Comparison of ENCODE assay signal across 1 cellular context in the genomic region with DNA sequence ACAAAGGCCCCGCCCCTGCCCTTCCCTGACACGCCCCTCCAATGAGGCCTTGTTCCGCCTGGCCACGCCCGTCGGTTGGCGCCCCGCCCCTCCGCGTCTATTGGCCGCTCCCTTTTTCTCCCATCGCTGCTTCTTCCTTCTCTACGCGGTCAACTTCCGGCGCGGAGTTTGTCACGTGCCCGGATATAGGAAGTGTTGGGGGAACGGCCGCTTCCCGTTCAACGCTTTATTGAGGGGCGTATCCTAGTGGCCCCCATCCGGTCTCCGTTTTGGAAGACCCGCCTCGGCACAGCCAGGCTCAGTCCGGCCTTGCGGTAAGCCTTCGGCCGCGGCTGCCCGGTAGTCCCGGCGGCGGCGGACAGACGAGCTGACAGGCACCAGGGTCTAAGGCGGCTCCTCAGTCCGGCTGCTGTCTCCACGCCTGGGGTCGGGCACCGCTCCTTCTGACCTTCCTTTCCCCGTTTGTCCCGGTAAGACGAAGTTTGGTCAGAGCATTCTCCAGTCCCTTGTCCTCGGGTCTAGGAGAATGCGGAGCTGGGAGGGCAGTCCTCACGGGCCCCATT.
TF ChIP-seq lines count a peak whose summit lies in the region.

A gene with protein sequence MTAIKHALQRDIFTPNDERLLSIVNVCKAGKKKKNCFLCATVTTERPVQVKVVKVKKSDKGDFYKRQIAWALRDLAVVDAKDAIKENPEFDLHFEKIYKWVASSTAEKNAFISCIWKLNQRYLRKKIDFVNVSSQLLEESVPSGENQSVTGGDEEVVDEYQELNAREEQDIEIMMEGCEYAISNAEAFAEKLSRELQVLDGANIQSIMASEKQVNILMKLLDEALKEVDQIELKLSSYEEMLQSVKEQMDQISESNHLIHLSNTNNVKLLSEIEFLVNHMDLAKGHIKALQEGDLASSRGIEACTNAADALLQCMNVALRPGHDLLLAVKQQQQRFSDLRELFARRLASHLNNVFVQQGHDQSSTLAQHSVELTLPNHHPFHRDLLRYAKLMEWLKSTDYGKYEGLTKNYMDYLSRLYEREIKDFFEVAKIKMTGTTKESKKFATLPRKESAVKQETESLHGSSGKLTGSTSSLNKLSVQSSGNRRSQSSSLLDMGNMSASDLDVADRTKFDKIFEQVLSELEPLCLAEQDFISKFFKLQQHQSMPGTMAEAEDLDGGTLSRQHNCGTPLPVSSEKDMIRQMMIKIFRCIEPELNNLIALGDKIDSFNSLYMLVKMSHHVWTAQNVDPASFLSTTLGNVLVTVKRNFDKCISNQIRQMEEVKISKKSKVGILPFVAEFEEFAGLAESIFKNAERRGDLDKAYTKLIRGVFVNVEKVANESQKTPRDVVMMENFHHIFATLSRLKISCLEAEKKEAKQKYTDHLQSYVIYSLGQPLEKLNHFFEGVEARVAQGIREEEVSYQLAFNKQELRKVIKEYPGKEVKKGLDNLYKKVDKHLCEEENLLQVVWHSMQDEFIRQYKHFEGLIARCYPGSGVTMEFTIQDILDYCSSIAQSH (plus strand): TSS at position 165 of the 563 bp plus-strand sequence. CDS start 4,676 bp downstream, outside the sequence.

TF ChIP-seq in HEK293, 187 proteins besides CTCF, POLR2A, EP300 and RAD21 (continued from another document and continues in another):
- TF ChIP-seq BCL11A (tag by site-specific recombination; IDR thresholded peaks at IDR 0.05; ENCODE audit: low read depth) (no peak), ZNF214 (tag by site-specific recombination; IDR thresholded peaks at IDR 0.05; ENCODE audit: borderline replicate concordance) (no peak), ZBTB1 (tag by site-specific recombination; IDR thresholded peaks at IDR 0.05) (no peak), KLF16 (tag by site-specific recombination; IDR thresholded peaks at IDR 0.05) (no peak), YY1 (tag by site-specific recombination; IDR thresholded peaks at IDR 0.05) (no peak), HOXD13 (CRISPR knock-in tag; IDR thresholded peaks at IDR 0.05; ENCODE audit: borderline replicate concordance) (no peak), ZEB2 (tag by site-specific recombination; IDR thresholded peaks at IDR 0.05) (no peak), ZNF624 (tag by site-specific recombination; IDR thresholded peaks at IDR 0.05) (no peak), KLF10 (tag by site-specific recombination; IDR thresholded peaks at IDR 0.05) (peak; percentile 70; the same call in 1 of the 2 replicates), ZNF530 (tag by site-specific recombination; IDR thresholded peaks at IDR 0.05; ENCODE audit: low read depth) (no peak), ZNF335 (tag by site-specific recombination; conservative IDR thresholded peaks at IDR 0.05) (peak; percentile 74), HOXA7 (CRISPR knock-in tag; IDR thresholded peaks at IDR 0.05; ENCODE audit: borderline replicate concordance) (no peak), ZNF155 (tag by site-specific recombination; IDR thresholded peaks at IDR 0.05) (no peak), ZNF514 (tag by site-specific recombination; IDR thresholded peaks at IDR 0.05) (no peak), ZNF24 (tag by site-specific recombination; IDR thresholded peaks at IDR 0.05) (peak; percentile 17; the same call in 1 of the 2 replicates), ZXDB (tag by site-specific recombination; IDR thresholded peaks at IDR 0.05) (0 out of 2 replicates have a peak, but pooled peaks have one; percentile 37), ZNF473 (tag by site-specific recombination; IDR thresholded peaks at IDR 0.05) (no peak), IKZF3 (tag by site-specific recombination; IDR thresholded peaks at IDR 0.05) (no peak), ZNF426 (tag by site-specific recombination; IDR thresholded peaks at IDR 0.05) (no peak), ZNF521 (tag by site-specific recombination; IDR thresholded peaks at IDR 0.05) (no peak), TCF7L2 (IDR thresholded peaks at IDR 0.05; ENCODE audit: borderline replicate concordance, low read depth, low read length) (no peak), ZNF274 (IDR thresholded peaks at IDR 0.05; ENCODE audit: low read length) (no peak), ZNF274 (tag by site-specific recombination; IDR thresholded peaks at IDR 0.05; ENCODE audit: borderline replicate concordance) (no peak), ZNF404 (tag by site-specific recombination; IDR thresholded peaks at IDR 0.05) (no peak), ZFP3 (tag by site-specific recombination; IDR thresholded peaks at IDR 0.05; ENCODE audit: low read depth) (no peak), ZNF302 (tag by site-specific recombination; IDR thresholded peaks at IDR 0.05; ENCODE audit: low read depth) (no peak), ZFP41 (tag by site-specific recombination; IDR thresholded peaks at IDR 0.05; ENCODE audit: borderline replicate concordance) (no peak), ZNF596 (tag by site-specific recombination; IDR thresholded peaks at IDR 0.05) (no peak), ZNF76 (tag by site-specific recombination; IDR thresholded peaks at IDR 0.05; ENCODE audit: borderline replicate concordance, low read depth) (no peak), ZNF707 (tag by site-specific recombination; IDR thresholded peaks at IDR 0.05) (no peak), ZNF391 (tag by site-specific recombination; IDR thresholded peaks at IDR 0.05; ENCODE audit: borderline replicate concordance, low read depth) (no peak), ZFP69B (tag by site-specific recombination; IDR thresholded peaks at IDR 0.05) (peak; percentile 20; the same call in 1 of the 2 replicates), ZNF664 (tag by site-specific recombination; IDR thresholded peaks at IDR 0.05) (no peak), YY2 (tag by site-specific recombination; IDR thresholded peaks at IDR 0.05) (no peak), ZNF366 (tag by site-specific recombination; conservative IDR thresholded peaks at IDR 0.05) (peak; percentile 86)
- TF ChIP-seq, protein P1, sequence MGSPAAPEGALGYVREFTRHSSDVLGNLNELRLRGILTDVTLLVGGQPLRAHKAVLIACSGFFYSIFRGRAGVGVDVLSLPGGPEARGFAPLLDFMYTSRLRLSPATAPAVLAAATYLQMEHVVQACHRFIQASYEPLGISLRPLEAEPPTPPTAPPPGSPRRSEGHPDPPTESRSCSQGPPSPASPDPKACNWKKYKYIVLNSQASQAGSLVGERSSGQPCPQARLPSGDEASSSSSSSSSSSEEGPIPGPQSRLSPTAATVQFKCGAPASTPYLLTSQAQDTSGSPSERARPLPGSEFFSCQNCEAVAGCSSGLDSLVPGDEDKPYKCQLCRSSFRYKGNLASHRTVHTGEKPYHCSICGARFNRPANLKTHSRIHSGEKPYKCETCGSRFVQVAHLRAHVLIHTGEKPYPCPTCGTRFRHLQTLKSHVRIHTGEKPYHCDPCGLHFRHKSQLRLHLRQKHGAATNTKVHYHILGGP (tag by site-specific recombination; IDR thresholded peaks at IDR 0.05) = no peak
- TF ChIP-seq, protein P2, sequence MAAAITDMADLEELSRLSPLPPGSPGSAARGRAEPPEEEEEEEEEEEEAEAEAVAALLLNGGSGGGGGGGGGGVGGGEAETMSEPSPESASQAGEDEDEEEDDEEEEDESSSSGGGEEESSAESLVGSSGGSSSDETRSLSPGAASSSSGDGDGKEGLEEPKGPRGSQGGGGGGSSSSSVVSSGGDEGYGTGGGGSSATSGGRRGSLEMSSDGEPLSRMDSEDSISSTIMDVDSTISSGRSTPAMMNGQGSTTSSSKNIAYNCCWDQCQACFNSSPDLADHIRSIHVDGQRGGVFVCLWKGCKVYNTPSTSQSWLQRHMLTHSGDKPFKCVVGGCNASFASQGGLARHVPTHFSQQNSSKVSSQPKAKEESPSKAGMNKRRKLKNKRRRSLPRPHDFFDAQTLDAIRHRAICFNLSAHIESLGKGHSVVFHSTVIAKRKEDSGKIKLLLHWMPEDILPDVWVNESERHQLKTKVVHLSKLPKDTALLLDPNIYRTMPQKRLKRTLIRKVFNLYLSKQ (tag by site-specific recombination; IDR thresholded peaks at IDR 0.05; ENCODE audit: borderline replicate concordance) = no peak
- TF ChIP-seq, protein P3, sequence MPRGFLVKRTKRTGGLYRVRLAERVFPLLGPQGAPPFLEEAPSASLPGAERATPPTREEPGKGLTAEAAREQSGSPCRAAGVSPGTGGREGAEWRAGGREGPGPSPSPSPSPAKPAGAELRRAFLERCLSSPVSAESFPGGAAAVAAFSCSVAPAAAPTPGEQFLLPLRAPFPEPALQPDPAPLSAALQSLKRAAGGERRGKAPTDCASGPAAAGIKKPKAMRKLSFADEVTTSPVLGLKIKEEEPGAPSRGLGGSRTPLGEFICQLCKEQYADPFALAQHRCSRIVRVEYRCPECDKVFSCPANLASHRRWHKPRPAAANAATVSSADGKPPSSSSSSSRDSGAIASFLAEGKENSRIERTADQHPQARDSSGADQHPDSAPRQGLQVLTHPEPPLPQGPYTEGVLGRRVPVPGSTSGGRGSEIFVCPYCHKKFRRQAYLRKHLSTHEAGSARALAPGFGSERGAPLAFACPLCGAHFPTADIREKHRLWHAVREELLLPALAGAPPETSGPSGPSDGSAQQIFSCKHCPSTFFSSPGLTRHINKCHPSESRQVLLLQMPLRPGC (tag by site-specific recombination; IDR thresholded peaks at IDR 0.05) = no peak
- TF ChIP-seq, protein P4, sequence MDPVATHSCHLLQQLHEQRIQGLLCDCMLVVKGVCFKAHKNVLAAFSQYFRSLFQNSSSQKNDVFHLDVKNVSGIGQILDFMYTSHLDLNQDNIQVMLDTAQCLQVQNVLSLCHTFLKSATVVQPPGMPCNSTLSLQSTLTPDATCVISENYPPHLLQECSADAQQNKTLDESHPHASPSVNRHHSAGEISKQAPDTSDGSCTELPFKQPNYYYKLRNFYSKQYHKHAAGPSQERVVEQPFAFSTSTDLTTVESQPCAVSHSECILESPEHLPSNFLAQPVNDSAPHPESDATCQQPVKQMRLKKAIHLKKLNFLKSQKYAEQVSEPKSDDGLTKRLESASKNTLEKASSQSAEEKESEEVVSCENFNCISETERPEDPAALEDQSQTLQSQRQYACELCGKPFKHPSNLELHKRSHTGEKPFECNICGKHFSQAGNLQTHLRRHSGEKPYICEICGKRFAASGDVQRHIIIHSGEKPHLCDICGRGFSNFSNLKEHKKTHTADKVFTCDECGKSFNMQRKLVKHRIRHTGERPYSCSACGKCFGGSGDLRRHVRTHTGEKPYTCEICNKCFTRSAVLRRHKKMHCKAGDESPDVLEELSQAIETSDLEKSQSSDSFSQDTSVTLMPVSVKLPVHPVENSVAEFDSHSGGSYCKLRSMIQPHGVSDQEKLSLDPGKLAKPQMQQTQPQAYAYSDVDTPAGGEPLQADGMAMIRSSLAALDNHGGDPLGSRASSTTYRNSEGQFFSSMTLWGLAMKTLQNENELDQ (tag by site-specific recombination; IDR thresholded peaks at IDR 0.05; ENCODE audit: low read depth) = no peak
- TF ChIP-seq, protein P5, sequence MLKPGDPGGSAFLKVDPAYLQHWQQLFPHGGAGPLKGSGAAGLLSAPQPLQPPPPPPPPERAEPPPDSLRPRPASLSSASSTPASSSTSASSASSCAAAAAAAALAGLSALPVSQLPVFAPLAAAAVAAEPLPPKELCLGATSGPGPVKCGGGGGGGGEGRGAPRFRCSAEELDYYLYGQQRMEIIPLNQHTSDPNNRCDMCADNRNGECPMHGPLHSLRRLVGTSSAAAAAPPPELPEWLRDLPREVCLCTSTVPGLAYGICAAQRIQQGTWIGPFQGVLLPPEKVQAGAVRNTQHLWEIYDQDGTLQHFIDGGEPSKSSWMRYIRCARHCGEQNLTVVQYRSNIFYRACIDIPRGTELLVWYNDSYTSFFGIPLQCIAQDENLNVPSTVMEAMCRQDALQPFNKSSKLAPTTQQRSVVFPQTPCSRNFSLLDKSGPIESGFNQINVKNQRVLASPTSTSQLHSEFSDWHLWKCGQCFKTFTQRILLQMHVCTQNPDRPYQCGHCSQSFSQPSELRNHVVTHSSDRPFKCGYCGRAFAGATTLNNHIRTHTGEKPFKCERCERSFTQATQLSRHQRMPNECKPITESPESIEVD (tag by site-specific recombination; IDR thresholded peaks at IDR 0.05) = no peak
- TF ChIP-seq, protein P6, sequence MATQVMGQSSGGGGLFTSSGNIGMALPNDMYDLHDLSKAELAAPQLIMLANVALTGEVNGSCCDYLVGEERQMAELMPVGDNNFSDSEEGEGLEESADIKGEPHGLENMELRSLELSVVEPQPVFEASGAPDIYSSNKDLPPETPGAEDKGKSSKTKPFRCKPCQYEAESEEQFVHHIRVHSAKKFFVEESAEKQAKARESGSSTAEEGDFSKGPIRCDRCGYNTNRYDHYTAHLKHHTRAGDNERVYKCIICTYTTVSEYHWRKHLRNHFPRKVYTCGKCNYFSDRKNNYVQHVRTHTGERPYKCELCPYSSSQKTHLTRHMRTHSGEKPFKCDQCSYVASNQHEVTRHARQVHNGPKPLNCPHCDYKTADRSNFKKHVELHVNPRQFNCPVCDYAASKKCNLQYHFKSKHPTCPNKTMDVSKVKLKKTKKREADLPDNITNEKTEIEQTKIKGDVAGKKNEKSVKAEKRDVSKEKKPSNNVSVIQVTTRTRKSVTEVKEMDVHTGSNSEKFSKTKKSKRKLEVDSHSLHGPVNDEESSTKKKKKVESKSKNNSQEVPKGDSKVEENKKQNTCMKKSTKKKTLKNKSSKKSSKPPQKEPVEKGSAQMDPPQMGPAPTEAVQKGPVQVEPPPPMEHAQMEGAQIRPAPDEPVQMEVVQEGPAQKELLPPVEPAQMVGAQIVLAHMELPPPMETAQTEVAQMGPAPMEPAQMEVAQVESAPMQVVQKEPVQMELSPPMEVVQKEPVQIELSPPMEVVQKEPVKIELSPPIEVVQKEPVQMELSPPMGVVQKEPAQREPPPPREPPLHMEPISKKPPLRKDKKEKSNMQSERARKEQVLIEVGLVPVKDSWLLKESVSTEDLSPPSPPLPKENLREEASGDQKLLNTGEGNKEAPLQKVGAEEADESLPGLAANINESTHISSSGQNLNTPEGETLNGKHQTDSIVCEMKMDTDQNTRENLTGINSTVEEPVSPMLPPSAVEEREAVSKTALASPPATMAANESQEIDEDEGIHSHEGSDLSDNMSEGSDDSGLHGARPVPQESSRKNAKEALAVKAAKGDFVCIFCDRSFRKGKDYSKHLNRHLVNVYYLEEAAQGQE (tag by site-specific recombination; IDR thresholded peaks at IDR 0.05) = no peak
- TF ChIP-seq, protein P7, sequence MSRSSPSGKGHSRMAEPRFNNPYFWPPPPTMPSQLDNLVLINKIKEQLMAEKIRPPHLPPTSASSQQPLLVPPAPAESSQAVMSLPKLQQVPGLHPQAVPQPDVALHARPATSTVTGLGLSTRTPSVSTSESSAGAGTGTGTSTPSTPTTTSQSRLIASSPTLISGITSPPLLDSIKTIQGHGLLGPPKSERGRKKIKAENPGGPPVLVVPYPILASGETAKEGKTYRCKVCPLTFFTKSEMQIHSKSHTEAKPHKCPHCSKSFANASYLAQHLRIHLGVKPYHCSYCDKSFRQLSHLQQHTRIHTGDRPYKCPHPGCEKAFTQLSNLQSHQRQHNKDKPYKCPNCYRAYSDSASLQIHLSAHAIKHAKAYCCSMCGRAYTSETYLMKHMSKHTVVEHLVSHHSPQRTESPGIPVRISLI (tag by site-specific recombination; IDR thresholded peaks at IDR 0.05) = no peak
- TF ChIP-seq, protein P8, sequence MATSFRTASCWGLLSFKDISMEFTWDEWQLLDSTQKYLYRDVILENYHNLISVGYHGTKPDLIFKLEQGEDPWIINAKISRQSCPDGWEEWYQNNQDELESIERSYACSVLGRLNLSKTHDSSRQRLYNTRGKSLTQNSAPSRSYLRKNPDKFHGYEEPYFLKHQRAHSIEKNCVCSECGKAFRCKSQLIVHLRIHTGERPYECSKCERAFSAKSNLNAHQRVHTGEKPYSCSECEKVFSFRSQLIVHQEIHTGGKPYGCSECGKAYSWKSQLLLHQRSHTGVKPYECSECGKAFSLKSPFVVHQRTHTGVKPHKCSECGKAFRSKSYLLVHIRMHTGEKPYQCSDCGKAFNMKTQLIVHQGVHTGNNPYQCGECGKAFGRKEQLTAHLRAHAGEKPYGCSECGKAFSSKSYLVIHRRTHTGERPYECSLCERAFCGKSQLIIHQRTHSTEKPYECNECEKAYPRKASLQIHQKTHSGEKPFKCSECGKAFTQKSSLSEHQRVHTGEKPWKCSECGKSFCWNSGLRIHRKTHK (tag by site-specific recombination; IDR thresholded peaks at IDR 0.05) = no peak
